22 cellular contexts compared by ENCODE assay signal in genomic region chr1:30605441-30605920, GRCh38.
DNase-seq lines count a peak whose midpoint lies in the region; ATAC-seq, FAIRE-seq and TF ChIP-seq lines count a peak whose summit lies in the region.
"Had no signal": no experiment of that assay in that cellular context is flagged by ENCODE, and none has a peak within 500 bp of the region (broad histone marks: within the 10 kb centered on the region; RNA-seq: fewer than 3 reads in every experiment).

No MANE protein-coding gene starts in this region.

- TF ChIP-seq POLR2A in esophagus muscularis mucosa (IDR thresholded peaks at IDR 0.05; ENCODE audit: low read depth): no peak
- TF ChIP-seq POLR2A in vagina (IDR thresholded peaks at IDR 0.05): no peak
- no peak for TF ChIP-seq POLR2A in GM12891 (IDR thresholded peaks at IDR 0.05; ENCODE audit: low read depth, low read length)

- no peak for FAIRE-seq in GM12891 (lab: Jason Lieb, UNC)
- FAIRE-seq: A204.1, G401.6, GM19239 had no signal

- H3K4me3 ChIP-seq in esophagus muscularis mucosa (no peak overlapping the region), neuronal stem cell (ENCODE audit: low read length in 2 of 2) (no peak overlapping the region), vagina (no peak overlapping the region), WERI-Rb-1 (ENCODE audit: low read depth, low read length) (no peak overlapping the region)
- H3K4me3 ChIP-seq: BLaER1 had no signal

- H2BK15ac ChIP-seq in neuronal stem cell (ENCODE audit: low read length): no peak overlapping the region

- H2BK5ac ChIP-seq in neuronal stem cell (ENCODE audit: low read length): no peak overlapping the region

- TF ChIP-seq CTCF in esophagus muscularis mucosa (IDR thresholded peaks at IDR 0.05) (no peak), vagina (IDR thresholded peaks at IDR 0.05) (no peak), WERI-Rb-1 (IDR thresholded peaks at IDR 0.05; ENCODE audit: low read depth, low read length) (no peak)

- H3K27ac ChIP-seq in esophagus muscularis mucosa (replicated peaks in 1 of 4) (no peak overlapping the region), neuronal stem cell (replicated peaks; ENCODE audit: low read length) (no peak overlapping the region), vagina (no peak overlapping the region), WERI-Rb-1 (no peak overlapping the region)
- H3K27ac ChIP-seq: 22Rv1, BLaER1, C4-2B had no signal

- no peak overlapping the region for H3K18ac ChIP-seq in neuronal stem cell (ENCODE audit: low read length)

- no peak overlapping the region for H2BK12ac ChIP-seq in neuronal stem cell (ENCODE audit: low read length)

- WGBS in esophagus muscularis mucosa: 81% methylated on average over 6 of the region's 8 CpGs
- WGBS in neuronal stem cell (ENCODE audit: extremely low coverage in 2 of 2, insufficient read length in 2 of 2, insufficient replicate concordance in 1 of 2), 2 donors: no CpG with 5 or more reads among the region's 8 CpGs

- no peak overlapping the region for H3K23ac ChIP-seq in neuronal stem cell (ENCODE audit: low read depth, low read length, poor library complexity)

- H3K9me3 ChIP-seq in esophagus muscularis mucosa (no peaks in the 10 kb centered on the region), neuronal stem cell (replicated peaks in 1 of 2; ENCODE audit: control insufficient read depth in 2 of 2, insufficient read depth in 1 of 2, low read depth in 1 of 2, low read length in 2 of 2) (no peaks in the 10 kb centered on the region), vagina (no peaks in the 10 kb centered on the region), WERI-Rb-1 (ENCODE audit: severe bottlenecking) (no peaks in the 10 kb centered on the region)
- H3K9me3 ChIP-seq: Caco-2 had no signal

- no peaks in the 10 kb centered on the region for H3K4me1 ChIP-seq in esophagus muscularis mucosa
- peaks cover 0 to 1% of the 10 kb centered on the region in 2 donors for H3K4me1 ChIP-seq in neuronal stem cell (ENCODE audit: control insufficient read depth in 2 of 2, insufficient read depth in 1 of 2, low read depth in 1 of 2, low read length in 2 of 2)
- no peaks in the 10 kb centered on the region for H3K4me1 ChIP-seq in vagina
- H3K4me1 ChIP-seq: Caco-2 had no signal

- no peak overlapping the region for H4K8ac ChIP-seq in neuronal stem cell (ENCODE audit: low read depth, low read length)

- no peak overlapping the region for H2BK120ac ChIP-seq in neuronal stem cell (ENCODE audit: low read depth, low read length)

- no peak for ATAC-seq in left ventricle myocardium superior
- ATAC-seq: CD8-positive, alpha-beta T cell had no signal

- DNase-seq in cardiac septum (ENCODE audit: low spot score) (peak; percentile 66), left ventricle myocardium superior (no peak), esophagus muscularis mucosa (ENCODE audit: extremely low spot score) (peak; percentile 62), neuronal stem cell (ENCODE audit: low spot score) (no peak), vagina (ENCODE audit: extremely low spot score in 2 of 2) (peak; percentile 44 to 93), NCI-H345 treated with DMSO at 0.1 percent for 48 hours (lab: John Stamatoyannopoulos, UW; ENCODE audit: unreplicated experiment) (no peak), WERI-Rb-1 (no peak), GM12891 (ENCODE audit: insufficient read length, low spot score) (no peak)
- DNase-seq: Caco-2; CD4-positive, CD25-positive, alpha-beta regulatory T cell; CD8-positive, alpha-beta T cell; DMS153; DND-41; GOT3; H7; HCEC 1CT had no signal

- no peak overlapping the region for H4K91ac ChIP-seq in neuronal stem cell (ENCODE audit: low read depth, low read length, poor library complexity)

- H2AK5ac ChIP-seq in neuronal stem cell (ENCODE audit: low read depth, low read length): no peak overlapping the region

- intact Hi-C loops in cardiac septum (cut with DNase I): no loop called here
- intact Hi-C loops in left ventricle myocardium superior (cut with micrococcal nuclease): no loop called here
- intact Hi-C loops in esophagus muscularis mucosa (cut with DNase I): no loop called here
- intact Hi-C loops in vagina (cut with DNase I): no loop called here

- H3K4ac ChIP-seq in neuronal stem cell (ENCODE audit: low read length): no peak overlapping the region

- H3K36me3 ChIP-seq in esophagus muscularis mucosa (no peaks in the 10 kb centered on the region), neuronal stem cell (replicated peaks in 1 of 2; ENCODE audit: control insufficient read depth in 2 of 2, insufficient read depth in 2 of 2, low read length in 2 of 2) (no peaks in the 10 kb centered on the region), vagina (no peaks in the 10 kb centered on the region), WERI-Rb-1 (no peaks in the 10 kb centered on the region)
- H3K36me3 ChIP-seq: BLaER1 had no signal

- no peak for TF ChIP-seq EP300 in esophagus muscularis mucosa (IDR thresholded peaks at IDR 0.05)

- no peak overlapping the region for H3K4me2 ChIP-seq in neuronal stem cell (ENCODE audit: insufficient read depth, low read length, poor library complexity, severe bottlenecking)
- H3K4me2 ChIP-seq: BLaER1 had no signal

- H3K9ac ChIP-seq in neuronal stem cell (ENCODE audit: low read depth, low read length, poor library complexity): peak overlapping the region; percentile 32
- H3K9ac ChIP-seq: BLaER1 had no signal

- H3K79me1 ChIP-seq in neuronal stem cell (ENCODE audit: low read depth, low read length): no peaks in the 10 kb centered on the region

- no peak overlapping the region for H2AFZ ChIP-seq in neuronal stem cell (ENCODE audit: low read length)

- H3K14ac ChIP-seq in neuronal stem cell (ENCODE audit: low read length): no peak overlapping the region

- H3K27me3 ChIP-seq in esophagus muscularis mucosa (peaks cover 0 to 33% (median 0%) of the 10 kb centered on the region in 4 donors), neuronal stem cell (ENCODE audit: control insufficient read depth in 3 of 3, insufficient read depth in 3 of 3, low read depth in 1 of 3, low read length in 3 of 3) (peaks cover 0 to 20% (median 0%) of the 10 kb centered on the region in 3 experiments), vagina (no peaks in the 10 kb centered on the region), WERI-Rb-1 (ENCODE audit: insufficient read depth, low read depth, severe bottlenecking) (no peaks in the 10 kb centered on the region)
- H3K27me3 ChIP-seq: BLaER1 had no signal

TF ChIP-seq in GM12891, 5 proteins besides CTCF, POLR2A, EP300 and RAD21:
- TF ChIP-seq SPI1 (IDR thresholded peaks at IDR 0.05; ENCODE audit: low read depth, low read length): no peak
- no peak for TF ChIP-seq POU2F2 (IDR thresholded peaks at IDR 0.05; ENCODE audit: low read depth, low read length)

Comparison
In these comparisons a context has a peak if more than half of its experiments do, and no peak if none do; other contexts are left out.
1. DNase-seq: peak in cardiac septum (single experiment), esophagus muscularis mucosa (single experiment) and vagina (2 of 2); none in left ventricle myocardium superior (single experiment), neuronal stem cell (single experiment), NCI-H345 treated with DMSO at 0.1 percent for 48 hours (single experiment), WERI-Rb-1 (single experiment) and GM12891 (single experiment).